ENCODE assay signal across 10 cellular contexts in the genomic region with DNA sequence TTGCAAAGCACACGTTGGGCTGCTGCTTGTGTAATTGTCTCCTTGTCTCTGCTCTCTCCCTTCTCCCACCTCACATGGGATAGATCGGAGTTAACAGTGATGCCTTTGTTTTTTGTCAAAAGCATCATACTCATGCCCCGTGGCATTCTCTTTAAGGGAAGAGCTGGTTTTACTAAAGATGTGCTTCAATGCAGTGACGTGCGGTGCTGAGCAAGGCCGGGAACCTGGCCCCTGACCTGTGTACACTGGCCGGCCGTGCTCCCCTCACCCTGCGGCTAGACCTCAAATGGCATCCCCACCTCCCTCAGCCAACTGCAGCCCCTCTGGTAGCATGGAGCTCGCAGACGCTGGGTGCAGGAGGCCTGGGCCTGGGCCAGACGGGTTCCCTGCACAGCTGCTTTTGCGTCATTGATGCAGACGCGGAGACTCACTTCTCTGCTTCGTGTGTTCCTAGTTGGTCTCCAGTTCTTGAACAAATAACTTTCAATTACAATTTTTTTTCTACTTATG. TPM values are rescaled to one million over a fixed set of nuclear protein-coding genes. Genes with fewer than 3 reads are reported as not detected.
DNase-seq lines count a peak whose midpoint lies in the region; ATAC-seq and TF ChIP-seq lines count a peak whose summit lies in the region.
"Had no signal": no experiment of that assay in that cellular context is flagged by ENCODE, and none has a peak within 500 bp of the region (broad histone marks: within the 10 kb centered on the region; RNA-seq: fewer than 3 reads in every experiment).

No MANE protein-coding gene starts in this region.

- peak overlapping the region; percentile 95 for H2BK5ac ChIP-seq in mesendoderm (ENCODE audit: low read length)

- H3K36me3 ChIP-seq in mesendoderm (ENCODE audit: control insufficient read depth, insufficient read depth, low read length): no peaks in the 10 kb centered on the region
- no peaks in the 10 kb centered on the region for H3K36me3 ChIP-seq in transverse colon

- no peak overlapping the region for H3K4ac ChIP-seq in mesendoderm (ENCODE audit: low read depth, low read length)

- no peak overlapping the region for H2BK120ac ChIP-seq in mesendoderm (ENCODE audit: low read depth, low read length)

- H4K5ac ChIP-seq in mesendoderm (ENCODE audit: low read length): no peak overlapping the region

- no peaks in the 10 kb centered on the region for H3K9me3 ChIP-seq in transverse colon

- peak overlapping the region; percentile 92 for H3K56ac ChIP-seq in mesendoderm (ENCODE audit: low read length)

- peak overlapping the region; percentile 89 for H2AK5ac ChIP-seq in mesendoderm (ENCODE audit: low read length)

- H3K36me3 Mint-ChIP-seq in activated naive CD8-positive, alpha-beta T cell: peaks cover 3% of the 10 kb centered on the region
- H3K36me3 Mint-ChIP-seq in activated naive CD8-positive, alpha-beta T cell treated with anti-CD3 and anti-CD28 coated beads, Interleukin-2, amount 50 U/mL, for 24 hours (ENCODE audit: low read depth): peaks cover 15% of the 10 kb centered on the region
- H3K36me3 Mint-ChIP-seq in brain: peaks cover 13% of the 10 kb centered on the region
- H3K36me3 Mint-ChIP-seq: WTC11 had no signal

- H3K27me3 ChIP-seq in mesendoderm (ENCODE audit: insufficient read depth, low read length, poor library complexity) (no peaks in the 10 kb centered on the region), transverse colon (no peaks in the 10 kb centered on the region)

- no peak for DNase-seq in activated naive CD8-positive, alpha-beta T cell treated with anti-CD3 and anti-CD28 coated beads, Interleukin-2, amount 50 U/mL, for 24 hours
- no peak for DNase-seq in mesendoderm
- DNase-seq in transverse colon: no peak
- DNase-seq in activated CD4-positive, alpha-beta T cell treated with anti-CD3 and anti-CD28 coated beads, Interleukin-2, amount 50 U/mL, for 4 hours: no peak
- DNase-seq: NCI-H2171 treated with DMSO at 0.1 percent for 48 hours had no signal

- H3K9me3 Mint-ChIP-seq in activated naive CD8-positive, alpha-beta T cell (ENCODE audit: low read depth): no peaks in the 10 kb centered on the region
- H3K9me3 Mint-ChIP-seq in activated naive CD8-positive, alpha-beta T cell treated with anti-CD3 and anti-CD28 coated beads, Interleukin-2, amount 50 U/mL, for 24 hours: no peaks in the 10 kb centered on the region
- peaks cover 0 to 3% (median 1%) of the 10 kb centered on the region in 5 experiments for H3K9me3 Mint-ChIP-seq in brain
- H3K9me3 Mint-ChIP-seq: WTC11 had no signal

- H3K4me2 ChIP-seq in mesendoderm (ENCODE audit: low read length): no peak overlapping the region

- ATAC-seq in activated naive CD8-positive, alpha-beta T cell treated with anti-CD3 and anti-CD28 coated beads, Interleukin-2, amount 50 U/mL, for 24 hours: no peak
- ATAC-seq in HG02610 (IDR thresholded peaks at IDR 0.05; ENCODE audit: unreplicated experiment): no peak
- ATAC-seq in activated CD4-positive, CD25-positive, alpha-beta regulatory T cell treated with anti-CD3 and anti-CD28 coated beads, Interleukin-2, amount 50 U/mL, for 24 hours: no peak
- ATAC-seq: WTC11 had no signal

- WGBS in mesendoderm (ENCODE audit: extremely low coverage, insufficient coverage, low lambda C conversion rate): no CpG with 5 or more reads among the region's 16 CpGs
- WGBS in transverse colon (ENCODE audit: low coverage in 1 of 2), 2 donors: 78% methylated on average over 16 of the region's 16 CpGs; no CpG with 5 or more reads in 1 of the 2 donors

- H3K79me1 ChIP-seq in mesendoderm (ENCODE audit: low read length): no peaks in the 10 kb centered on the region

- H3K9ac ChIP-seq in mesendoderm (ENCODE audit: low read length): peak overlapping the region; percentile 67

- no peak overlapping the region for H3K4me3 Mint-ChIP-seq in activated naive CD8-positive, alpha-beta T cell
- no peak overlapping the region for H3K4me3 Mint-ChIP-seq in activated naive CD8-positive, alpha-beta T cell treated with anti-CD3 and anti-CD28 coated beads, Interleukin-2, amount 50 U/mL, for 24 hours
- no peak overlapping the region for H3K4me3 Mint-ChIP-seq in brain
- H3K4me3 Mint-ChIP-seq: WTC11 had no signal

- H3K27me3 Mint-ChIP-seq in activated naive CD8-positive, alpha-beta T cell: no peaks in the 10 kb centered on the region
- H3K27me3 Mint-ChIP-seq in activated naive CD8-positive, alpha-beta T cell treated with anti-CD3 and anti-CD28 coated beads, Interleukin-2, amount 50 U/mL, for 24 hours: no peaks in the 10 kb centered on the region
- H3K27me3 Mint-ChIP-seq in brain: peaks cover 4% of the 10 kb centered on the region

- H3K27ac Mint-ChIP-seq in activated naive CD8-positive, alpha-beta T cell: peak overlapping the region; percentile 61
- no peak overlapping the region for H3K27ac Mint-ChIP-seq in activated naive CD8-positive, alpha-beta T cell treated with anti-CD3 and anti-CD28 coated beads, Interleukin-2, amount 50 U/mL, for 24 hours
- peak overlapping the region; percentile 38 to 87 (median 74) for H3K27ac Mint-ChIP-seq in brain
- H3K27ac Mint-ChIP-seq: WTC11 had no signal

- H3K4me3 ChIP-seq in mesendoderm (ENCODE audit: low read length): no peak overlapping the region
- H3K4me3 ChIP-seq in transverse colon: no peak overlapping the region

- H3K23ac ChIP-seq in mesendoderm (ENCODE audit: low read length): peak overlapping the region; percentile 85

- H3K27ac ChIP-seq in mesendoderm (ENCODE audit: low read depth, low read length) (no peak overlapping the region), transverse colon (peak overlapping the region in 3 of 4 donors; percentile 74 to 80 (median 75))

- no peak overlapping the region for H2BK15ac ChIP-seq in mesendoderm (replicated peaks; ENCODE audit: low read depth)

- intact Hi-C loops in transverse colon (cut with DNase I; ENCODE audit: low total_unique reads): no loop called here

- TF ChIP-seq POLR2A in transverse colon (IDR thresholded peaks at IDR 0.05): no peak

- H3K4me1 ChIP-seq in mesendoderm (ENCODE audit: control insufficient read depth, low read depth, low read length) (peaks cover 6% of the 10 kb centered on the region), transverse colon (peaks cover 9 to 45% (median 27%) of the 10 kb centered on the region in 4 donors)

- peaks cover 57% of the 10 kb centered on the region for H3K4me1 Mint-ChIP-seq in activated naive CD8-positive, alpha-beta T cell (ENCODE audit: low read depth)
- H3K4me1 Mint-ChIP-seq in activated naive CD8-positive, alpha-beta T cell treated with anti-CD3 and anti-CD28 coated beads, Interleukin-2, amount 50 U/mL, for 24 hours: peaks cover 72% of the 10 kb centered on the region
- H3K4me1 Mint-ChIP-seq in brain: peaks cover 43% of the 10 kb centered on the region

- in situ Hi-C loops in transverse colon (cut with MboI; ENCODE audit: low pct_ligation_motif_present in 1 of 4, low pct_unique_long_range_greater_than_20kb in 1 of 4, low sequenced_read_pairs in 3 of 4): no loop called here

- H3K18ac ChIP-seq in mesendoderm (ENCODE audit: low read length): peak overlapping the region; percentile 7

- no peak overlapping the region for H4K8ac ChIP-seq in mesendoderm (ENCODE audit: low read depth, low read length)

- TF ChIP-seq CTCF in brain (conservative IDR thresholded peaks at IDR 0.05) (no peak), transverse colon (IDR thresholded peaks at IDR 0.05) (no peak)

- H3K79me2 ChIP-seq in mesendoderm (ENCODE audit: control insufficient read depth, insufficient read depth, low read length): no peaks in the 10 kb centered on the region

- TF ChIP-seq EP300 in transverse colon (IDR thresholded peaks at IDR 0.05; ENCODE audit: low read depth): no peak

RNA-seq across cellular contexts. Expression of a gene that starts 19.9 kb away (rescaled TPM):
- polyA plus RNA-seq in brain (ENCODE audit: insufficient read depth, low read depth, low replicate concordance): 46.2 TPM
- 11.7 TPM for polyA plus RNA-seq in mesendoderm (2013, experiment 1 of 2)
- 11.5 TPM for polyA plus RNA-seq in mesendoderm (2013, experiment 2 of 2)
- 100 to 1,000 TPM in 1 of 4 donors, 10 to 100 TPM in 3; 59.9 to 116 (median 85.3) TPM for total RNA-seq in transverse colon
